8 cellular contexts compared by ENCODE assay signal in genomic region chr1:43073490-43074230, GRCh38.
DNase-seq lines count a peak whose midpoint lies in the region; ATAC-seq and TF ChIP-seq lines count a peak whose summit lies in the region.

No MANE protein-coding gene starts in this region.

- ATAC-seq in T-cell (replicated peaks in 1 of 4) (peak; percentile 80 to 90 (median 86)), heart right ventricle (peak; percentile 79 to 94 (median 91)), aorta (ENCODE audit: low FRiP score) (peak; percentile 91), HG03571 (IDR thresholded peaks at IDR 0.05; ENCODE audit: unreplicated experiment) (no peak)
- ATAC-seq in activated naive CD8-positive, alpha-beta T cell treated with anti-CD3 and anti-CD28 coated beads, Interleukin-2, amount 50 U/mL, for 24 hours: peak; percentile 81

- peaks cover 4 to 10% (median 6%) of the 10 kb centered on the region in 3 donors for H3K4me1 Mint-ChIP-seq in T-cell
- H3K4me1 Mint-ChIP-seq in activated naive CD8-positive, alpha-beta T cell treated with anti-CD3 and anti-CD28 coated beads, Interleukin-2, amount 50 U/mL, for 24 hours: peaks cover 4% of the 10 kb centered on the region

- TF ChIP-seq CTCF in GM12865 (IDR thresholded peaks at IDR 0.05; ENCODE audit: insufficient read depth, low read depth, low read length, missing control alignments): peak; percentile 76
- TF ChIP-seq CTCF in heart right ventricle (IDR thresholded peaks at IDR 0.05): peak; percentile 74 to 92 (median 88)

- H3K36me3 Mint-ChIP-seq in T-cell: no peaks in the 10 kb centered on the region
- H3K36me3 Mint-ChIP-seq in activated naive CD8-positive, alpha-beta T cell treated with anti-CD3 and anti-CD28 coated beads, Interleukin-2, amount 50 U/mL, for 24 hours (ENCODE audit: low read depth): no peaks in the 10 kb centered on the region

- H3K4me1 ChIP-seq in heart right ventricle (peaks cover 0 to 2% (median 0%) of the 10 kb centered on the region in 9 donors), aorta (ENCODE audit: control insufficient read depth in 1 of 2, insufficient read depth in 2 of 2, low read length in 2 of 2) (no peaks in the 10 kb centered on the region)

- no peaks in the 10 kb centered on the region for H3K9me3 Mint-ChIP-seq in T-cell
- H3K9me3 Mint-ChIP-seq in activated naive CD8-positive, alpha-beta T cell treated with anti-CD3 and anti-CD28 coated beads, Interleukin-2, amount 50 U/mL, for 24 hours: no peaks in the 10 kb centered on the region

- H3K27me3 Mint-ChIP-seq in T-cell: no peaks in the 10 kb centered on the region
- H3K27me3 Mint-ChIP-seq in activated naive CD8-positive, alpha-beta T cell treated with anti-CD3 and anti-CD28 coated beads, Interleukin-2, amount 50 U/mL, for 24 hours: no peaks in the 10 kb centered on the region

- H3K4me3 ChIP-seq in GM12865 (ENCODE audit: low read depth, low read length) (no peak overlapping the region), heart right ventricle (no peak overlapping the region), aorta (ENCODE audit: low read length in 2 of 2) (no peak overlapping the region)

- POLR2A ChIA-PET in T-cell (lab: Charles Lee): interaction anchor here in 1 of 2 donors (1.0 to 1.8 kb wide), 2 partner anchors 158 to 161 kb away, joined by 3 to 8 read pairs; no protein-coding TSS in a partner anchor

- peaks cover 0 to 5% (median 0%) of the 10 kb centered on the region in 7 donors for H3K27me3 ChIP-seq in heart right ventricle
- H3K27me3 ChIP-seq in aorta (ENCODE audit: control insufficient read depth in 1 of 2, insufficient read depth in 2 of 2, low read length in 1 of 2): no peaks in the 10 kb centered on the region

- H3K9me3 ChIP-seq in heart right ventricle (no peaks in the 10 kb centered on the region), aorta (ENCODE audit: control insufficient read depth, low read length) (no peaks in the 10 kb centered on the region)

- peak overlapping the region in 1 of 10 donors; percentile 30 for H3K27ac ChIP-seq in heart right ventricle
- no peak overlapping the region for H3K27ac ChIP-seq in aorta (ENCODE audit: low read depth in 1 of 2, low read length in 2 of 2)

- peak; percentile 80 for DNase-seq in GM12865 (ENCODE audit: low read depth)
- peak; percentile 69 for DNase-seq in NCI-H1436 (lab: John Stamatoyannopoulos, UW)
- DNase-seq in T-cell: peak; percentile 39 to 76 (median 67)
- DNase-seq in activated naive CD8-positive, alpha-beta T cell treated with anti-CD3 and anti-CD28 coated beads, Interleukin-2, amount 50 U/mL, for 24 hours: peak; percentile 70
- peak; percentile 45 to 77 for DNase-seq in heart right ventricle
- peak; percentile 26 for DNase-seq in pulmonary artery endothelial cell (ENCODE audit: low read depth, low spot score)
- DNase-seq in aorta: peak; percentile 70 to 82

- no peak overlapping the region for H3K27ac Mint-ChIP-seq in T-cell
- H3K27ac Mint-ChIP-seq in activated naive CD8-positive, alpha-beta T cell treated with anti-CD3 and anti-CD28 coated beads, Interleukin-2, amount 50 U/mL, for 24 hours: no peak overlapping the region

- H3K4me3 Mint-ChIP-seq in T-cell: no peak overlapping the region
- no peak overlapping the region for H3K4me3 Mint-ChIP-seq in activated naive CD8-positive, alpha-beta T cell treated with anti-CD3 and anti-CD28 coated beads, Interleukin-2, amount 50 U/mL, for 24 hours

- no peaks in the 10 kb centered on the region for H3K36me3 ChIP-seq in heart right ventricle
- H3K36me3 ChIP-seq in aorta (ENCODE audit: control insufficient read depth in 1 of 2, insufficient read depth in 2 of 2, low read length in 1 of 2): no peaks in the 10 kb centered on the region

- WGBS in heart right ventricle, 2 donors: 24 to 26% methylated on average over 8 of the region's 8 CpGs
- WGBS in aorta, 2 donors: 21 to 23% methylated on average over 8 of the region's 8 CpGs

- CTCF ChIA-PET in T-cell (lab: Charles Lee): interaction anchor here (0.5 to 8.6 kb wide), 38 partner anchors 9 to 495 kb away, joined by 3 to 290 read pairs (median 5); partner anchors contain the start of genes C1orf50 (in 1 of the 2), CFAP57 (in 1 of the 2), EBNA1BP2 (in 1 of the 2) and P3H1 (in 1 of the 2)

- intact Hi-C loops in heart right ventricle (cut with DNase I) (loop anchor here (1.0 to 10.0 kb wide), 10 partner anchors 160 to 499 kb away; partner anchors contain the start of gene TMEM269 (in 1 of the 10)), aorta (cut with DNase I) (loop anchor here (2.0 to 10.0 kb wide), 5 partner anchors 151 to 499 kb away; partner anchors contain the start of genes C1orf50 (in 1 of the 2) and P3H1 (in 1 of the 2))

Comparison
In these comparisons a context has a peak if more than half of its experiments do, and no peak if none do; other contexts are left out.
1. DNase-seq: peak in every context shown above with its lines; median percentile 80 in GM12865; 76 in aorta; 70 in activated naive CD8-positive, alpha-beta T cell treated with anti-CD3 and anti-CD28 coated beads, Interleukin-2, amount 50 U/mL, for 24 hours; 69 in NCI-H1436; 67 in T-cell; 61 in heart right ventricle; 26 in pulmonary artery endothelial cell.